10 cellular contexts compared by ENCODE assay signal in genomic region chr22:42697542-42698013, GRCh38. TPM values are rescaled to one million over a fixed set of nuclear protein-coding genes. Genes with fewer than 3 reads are reported as not detected.
DNase-seq lines count a peak whose midpoint lies in the region; ATAC-seq and TF ChIP-seq lines count a peak whose summit lies in the region.
"Had no signal": no experiment of that assay in that cellular context is flagged by ENCODE, and none has a peak within 500 bp of the region (broad histone marks: within the 10 kb centered on the region; RNA-seq: fewer than 3 reads in every experiment).

No MANE protein-coding gene starts in this region.

- H3K27ac Mint-ChIP-seq in nephron progenitor cell = peak overlapping the region; percentile 29
- no peak overlapping the region for H3K27ac Mint-ChIP-seq in activated CD8-positive, alpha-beta T cell treated with anti-CD3 and anti-CD28 coated beads, Interleukin-2, amount 10 ng/mL, durations not matched to agents 7 days and 5 days
- H3K27ac Mint-ChIP-seq: activated naive CD4-positive, alpha-beta T cell treated with anti-CD3 and anti-CD28 coated beads, Interleukin-2, amount 50 U/mL, for 24 hours had no signal

- no peak for ATAC-seq in activated CD8-positive, alpha-beta T cell treated with anti-CD3 and anti-CD28 coated beads, Interleukin-2, amount 10 ng/mL, durations not matched to agents 7 days and 5 days

- H3K36me3 Mint-ChIP-seq in nephron progenitor cell (ENCODE audit: low read depth) = no peaks in the 10 kb centered on the region
- no peaks in the 10 kb centered on the region for H3K36me3 Mint-ChIP-seq in activated CD8-positive, alpha-beta T cell treated with anti-CD3 and anti-CD28 coated beads, Interleukin-2, amount 10 ng/mL, durations not matched to agents 7 days and 5 days (ENCODE audit: low read depth)
- H3K36me3 Mint-ChIP-seq: activated naive CD4-positive, alpha-beta T cell treated with anti-CD3 and anti-CD28 coated beads, Interleukin-2, amount 50 U/mL, for 24 hours had no signal

- POLR2A ChIA-PET in activated CD8-positive, alpha-beta T cell treated with anti-CD3 and anti-CD28 coated beads, Interleukin-2, amount 10 ng/mL, durations not matched to agents 7 days and 5 days (lab: Charles Lee) = no interaction called here

- H3K4me3 ChIP-seq in fibroblast of mammary gland (ENCODE audit: control insufficient read depth, low read depth, low read length) = no peak overlapping the region

- no peak overlapping the region for H3K4me3 Mint-ChIP-seq in nephron progenitor cell
- no peak overlapping the region for H3K4me3 Mint-ChIP-seq in activated CD8-positive, alpha-beta T cell treated with anti-CD3 and anti-CD28 coated beads, Interleukin-2, amount 10 ng/mL, durations not matched to agents 7 days and 5 days
- H3K4me3 Mint-ChIP-seq: activated naive CD4-positive, alpha-beta T cell treated with anti-CD3 and anti-CD28 coated beads, Interleukin-2, amount 50 U/mL, for 24 hours had no signal

- peak; percentile 81 for DNase-seq in AG08396 (ENCODE audit: low spot score)
- peak; percentile 91 for DNase-seq in RKO (ENCODE audit: low spot score)
- peak; percentile 88 for DNase-seq in fibroblast of mammary gland (ENCODE audit: low read depth)
- no peak for DNase-seq in nephron progenitor cell
- DNase-seq in iPS-NIHi7 (ENCODE audit: extremely low spot score) = no peak
- no peak for DNase-seq in NCI-H128 (lab: John Stamatoyannopoulos, UW; ENCODE audit: unreplicated experiment)
- no peak for DNase-seq in midbrain (lab: John Stamatoyannopoulos, UW)
- no peak for DNase-seq in activated CD8-positive, alpha-beta T cell treated with anti-CD3 and anti-CD28 coated beads, Interleukin-2, amount 10 ng/mL, durations not matched to agents 7 days and 5 days
- DNase-seq: stimulated activated CD8-positive, alpha-beta memory T cell treated with anti-CD3 and anti-CD28 coated beads, Interleukin-4, amount 100 ng/mL, for 48 hours had no signal

- CTCF ChIA-PET in activated CD8-positive, alpha-beta T cell treated with anti-CD3 and anti-CD28 coated beads, Interleukin-2, amount 10 ng/mL, durations not matched to agents 7 days and 5 days (lab: Charles Lee) = no interaction called here

- no peaks in the 10 kb centered on the region for H3K27me3 Mint-ChIP-seq in nephron progenitor cell (ENCODE audit: low read depth, poor library complexity)
- no peaks in the 10 kb centered on the region for H3K27me3 Mint-ChIP-seq in activated CD8-positive, alpha-beta T cell treated with anti-CD3 and anti-CD28 coated beads, Interleukin-2, amount 10 ng/mL, durations not matched to agents 7 days and 5 days (ENCODE audit: low read depth)
- H3K27me3 Mint-ChIP-seq: activated naive CD4-positive, alpha-beta T cell treated with anti-CD3 and anti-CD28 coated beads, Interleukin-2, amount 50 U/mL, for 24 hours had no signal

- no peaks in the 10 kb centered on the region for H3K9me3 Mint-ChIP-seq in nephron progenitor cell
- H3K9me3 Mint-ChIP-seq in activated CD8-positive, alpha-beta T cell treated with anti-CD3 and anti-CD28 coated beads, Interleukin-2, amount 10 ng/mL, durations not matched to agents 7 days and 5 days (ENCODE audit: insufficient read depth) = no peaks in the 10 kb centered on the region
- H3K9me3 Mint-ChIP-seq: activated naive CD4-positive, alpha-beta T cell treated with anti-CD3 and anti-CD28 coated beads, Interleukin-2, amount 50 U/mL, for 24 hours had no signal

- peaks cover 32% of the 10 kb centered on the region for H3K4me1 Mint-ChIP-seq in nephron progenitor cell
- H3K4me1 Mint-ChIP-seq in activated CD8-positive, alpha-beta T cell treated with anti-CD3 and anti-CD28 coated beads, Interleukin-2, amount 10 ng/mL, durations not matched to agents 7 days and 5 days (ENCODE audit: low read depth) = no peaks in the 10 kb centered on the region
- H3K4me1 Mint-ChIP-seq: activated naive CD4-positive, alpha-beta T cell treated with anti-CD3 and anti-CD28 coated beads, Interleukin-2, amount 50 U/mL, for 24 hours had no signal

- TF ChIP-seq CTCF in fibroblast of mammary gland (conservative IDR thresholded peaks at IDR 0.05; ENCODE audit: control insufficient read depth, insufficient read depth, low read depth, low read length) (no peak), nephron progenitor cell (IDR thresholded peaks at IDR 0.05) (no peak)

RNA-seq across cellular contexts. Expression of gene A4GALT, which starts 23.1 kb away (rescaled TPM):
- under 1 TPM in 1 of 2 experiments, not detected in 1; 0.16 TPM for total RNA-seq in activated CD8-positive, alpha-beta T cell treated with anti-CD3 and anti-CD28 coated beads, Interleukin-2, amount 10 ng/mL, durations not matched to agents 7 days and 5 days

RNA-seq across cellular contexts. Expression of gene CYB5R3, which starts 48.4 kb away (rescaled TPM):
- total RNA-seq in activated CD8-positive, alpha-beta T cell treated with anti-CD3 and anti-CD28 coated beads, Interleukin-2, amount 10 ng/mL, durations not matched to agents 7 days and 5 days = 10 to 100 TPM; 87.7 to 91.4 TPM

RNA-seq across cellular contexts. Expression of gene ATP5MGL, which starts 57.2 kb away (rescaled TPM):
- 1 to 10 TPM in 1 of 2 experiments, under 1 TPM in 1; 0.63 to 1.4 TPM for total RNA-seq in activated CD8-positive, alpha-beta T cell treated with anti-CD3 and anti-CD28 coated beads, Interleukin-2, amount 10 ng/mL, durations not matched to agents 7 days and 5 days

Comparison
In these comparisons a context has a peak if more than half of its experiments do, and no peak if none do; other contexts are left out.
1. DNase-seq: peak in AG08396 (single experiment), RKO (single experiment) and fibroblast of mammary gland (single experiment); none in nephron progenitor cell (single experiment), iPS-NIHi7 (single experiment), NCI-H128 (single experiment), midbrain (single experiment) and activated CD8-positive, alpha-beta T cell treated with anti-CD3 and anti-CD28 coated beads, Interleukin-2, amount 10 ng/mL, durations not matched to agents 7 days and 5 days (single experiment).